ENCODE assay signal across 25 cellular contexts in genomic region chrX:72262077-72262476, GRCh38. TPM values are rescaled to one million over a fixed set of nuclear protein-coding genes. Genes with fewer than 3 reads are reported as not detected.
DNase-seq lines count a peak whose midpoint lies in the region; ATAC-seq and TF ChIP-seq lines count a peak whose summit lies in the region.
"Had no signal": no experiment of that assay in that cellular context is flagged by ENCODE, and none has a peak within 500 bp of the region (broad histone marks: within the 10 kb centered on the region; RNA-seq: fewer than 3 reads in every experiment).

No MANE protein-coding gene starts in this region.

- H3K4me1 ChIP-seq in thyroid gland = peaks cover 4 to 8% of the 10 kb centered on the region in 2 donors
- no peaks in the 10 kb centered on the region for H3K4me1 ChIP-seq in foreskin keratinocyte
- peaks cover 6% of the 10 kb centered on the region for H3K4me1 ChIP-seq in osteoblast (ENCODE audit: insufficient read depth, low read length)
- H3K4me1 ChIP-seq: pancreas, testis had no signal

- H3K9me3 ChIP-seq in thyroid gland (no peaks in the 10 kb centered on the region), osteoblast (ENCODE audit: low read depth, low read length) (no peaks in the 10 kb centered on the region)
- H3K9me3 ChIP-seq: pancreas, testis had no signal

- no peaks in the 10 kb centered on the region for H3K36me3 ChIP-seq in thyroid gland
- no peaks in the 10 kb centered on the region for H3K36me3 ChIP-seq in osteoblast (ENCODE audit: insufficient read depth, low read length)
- H3K36me3 ChIP-seq: pancreas had no signal

- WGBS in thyroid gland, 2 donors = 38 to 54% methylated on average over 6 to 7 of the region's 7 CpGs

- ATAC-seq in foreskin keratinocyte = no peak
- ATAC-seq: GM12878, WTC11 had no signal

- H3K27me3 ChIP-seq in thyroid gland (no peaks in the 10 kb centered on the region), foreskin keratinocyte (no peaks in the 10 kb centered on the region), osteoblast (ENCODE audit: insufficient read depth, low read length) (no peaks in the 10 kb centered on the region)
- H3K27me3 ChIP-seq: pancreas, testis had no signal

- intact Hi-C loops in thyroid gland (cut with DNase I) = no loop called here

- DNase-seq in NCI-H510A treated with DMSO at 0.1 percent for 48 hours (lab: John Stamatoyannopoulos, UW) = peak; percentile 20
- no peak for DNase-seq in NCI-H510A (lab: John Stamatoyannopoulos, UW)
- peak; percentile 38 for DNase-seq in NCI-H2029 (lab: John Stamatoyannopoulos, UW)
- peak; percentile 29 for DNase-seq in astrocyte of the hippocampus (ENCODE audit: low read depth, low spot score)
- peak; percentile 49 to 52 for DNase-seq in thyroid gland
- DNase-seq in foreskin keratinocyte = no peak
- DNase-seq in osteoblast (ENCODE audit: insufficient read length, low spot score, missing footprints) = no peak
- DNase-seq in AG08396 (ENCODE audit: low spot score) = no peak
- DNase-seq: activated CD4-positive, alpha-beta T cell treated with anti-CD3 and anti-CD28 coated beads, Interleukin-2, amount 10 ng/mL, durations not matched to agents 24 days and 14 days; activated CD8-positive, alpha-beta memory T cell treated with anti-CD3 and anti-CD28 coated beads for 24 hours; activated T-cell treated with anti-CD3 and anti-CD28 coated beads for 4 hours; CD4-positive, alpha-beta T cell; hippocampal formation; Kasumi-1; pancreas; stimulated activated naive CD4-positive, alpha-beta T cell treated with Interleukin-2 at 50 U/mL for 16 hours; T1000; testis had no signal

- H2AFZ ChIP-seq in osteoblast (ENCODE audit: low read length) = no peak overlapping the region

- H3K4me2 ChIP-seq in osteoblast (ENCODE audit: insufficient read depth, low read length) = no peak overlapping the region

- no peaks in the 10 kb centered on the region for H4K20me1 ChIP-seq in osteoblast (ENCODE audit: insufficient read depth, low read length)

- no peak for TF ChIP-seq POLR2A in thyroid gland (IDR thresholded peaks at IDR 0.05)

- H3K27ac ChIP-seq in thyroid gland (peak overlapping the region in 1 of 3 donors; percentile 41), foreskin keratinocyte (no peak overlapping the region), osteoblast (ENCODE audit: low read depth, low read length) (no peak overlapping the region)
- H3K27ac ChIP-seq: HL-60, pancreas, skin epidermis, testis had no signal

- no peaks in the 10 kb centered on the region for H3K79me2 ChIP-seq in osteoblast (ENCODE audit: insufficient read depth, low read length)

- no peak for TF ChIP-seq CTCF in thyroid gland (IDR thresholded peaks at IDR 0.05)
- TF ChIP-seq CTCF in foreskin keratinocyte (conservative IDR thresholded peaks at IDR 0.05) = no peak
- no peak for TF ChIP-seq CTCF in osteoblast (IDR thresholded peaks at IDR 0.05; ENCODE audit: extremely low read depth, low read depth, low read length)

- H3K4me3 ChIP-seq in thyroid gland (replicated peaks in 1 of 3) (no peak overlapping the region), osteoblast (ENCODE audit: insufficient read depth, low read length) (no peak overlapping the region)
- H3K4me3 ChIP-seq: GM12878, pancreas, skin epidermis, testis had no signal

RNA-seq across cellular contexts. Expression of gene RPS4X, which starts 15.0 kb away (rescaled TPM):
- total RNA-seq in thyroid gland = 1,000 to 10,000 TPM in 1 of 4 donors, 100 to 1,000 TPM in 3; 602 to 1,253 (median 805) TPM
- 795 and 855 TPM in 2 replicates for total RNA-seq in foreskin keratinocyte
- 1,037 and 1,115 TPM in 2 replicates for polyA plus RNA-seq in foreskin keratinocyte
- 487 and 926 TPM in 2 replicates for total RNA-seq in osteoblast

RNA-seq across cellular contexts. Expression of gene ERCC6L, which starts 23.2 kb away (rescaled TPM):
- total RNA-seq in thyroid gland = under 1 TPM in 1 of 4 donors, not detected in 3; 0.13 TPM
- 15.1 and 19.8 TPM in 2 replicates for total RNA-seq in foreskin keratinocyte
- 4.3 and 6.7 TPM in 2 replicates for polyA plus RNA-seq in foreskin keratinocyte
- 0.59 and 0.72 TPM in 2 replicates for total RNA-seq in osteoblast

RNA-seq across cellular contexts. Expression of gene CITED1, which starts 43.6 kb away (rescaled TPM):
- total RNA-seq in thyroid gland (10 to 100 TPM in 2 of 4 donors, 1 to 10 TPM in 2; 5.5 to 29.9 (median 17.5) TPM), foreskin keratinocyte (0.28 TPM in 1 of 2 replicates, not detected in the other), osteoblast (not detected in 2 replicates)
- polyA plus RNA-seq in foreskin keratinocyte = 0.16 and 0.22 TPM in 2 replicates
- total RNA-seq: activated CD4-positive, alpha-beta T cell treated with anti-CD3 and anti-CD28 coated beads, Interleukin-2, amount 10 ng/mL, durations not matched to agents 24 days and 14 days; activated T-helper 2 cell treated with anti-CD3 and anti-CD28 coated beads, Interferon-gamma antibody, Interleukin-2, Interleukin-4, amounts not matched to agents 10 μg/mL and 5 μg/mL and 100 μg/mL, durations not matched to agents 14 hours and 24 hours and 36 hours; bronchial epithelial cell; GM12878; lung microvascular endothelial cell had no signal

Comparison
In these comparisons a context has a peak if more than half of its experiments do, and no peak if none do; other contexts are left out.
1. DNase-seq: peak in NCI-H510A treated with DMSO at 0.1 percent for 48 hours (single experiment), NCI-H2029 (single experiment), astrocyte of the hippocampus (single experiment) and thyroid gland (2 of 2); none in NCI-H510A (single experiment), foreskin keratinocyte (0 of 2), osteoblast (single experiment) and AG08396 (single experiment).